In genomic region chr12:107390414-107390813, GRCh38 we compare ENCODE assay signal across 12 cellular contexts.
"Had no signal": no experiment of that assay in that cellular context is flagged by ENCODE, and none has a peak within 500 bp of the region (broad histone marks: within the 10 kb centered on the region; RNA-seq: fewer than 3 reads in every experiment).

No MANE protein-coding gene starts in this region.

- DNase-seq: activated B cell treated with CpG ODN at 0.5 μM for 24 hours; activated gamma-delta T cell treated with Interleukin-2 at 50 U/mL for 16 hours; activated T-cell treated with anti-CD3 and anti-CD28 coated beads, Interleukin-2, amount 50 U/mL, for 24 hours; dorsolateral prefrontal cortex; left colon; lower lobe of right lung; spleen had no signal

- H3K27me3 Mint-ChIP-seq: activated B cell treated with CpG ODN at 0.5 μM for 24 hours; activated T-cell treated with anti-CD3 and anti-CD28 coated beads, Interleukin-2, amount 50 U/mL, for 24 hours had no signal

- H3K4me3 Mint-ChIP-seq: activated B cell treated with CpG ODN at 0.5 μM for 24 hours; activated T-cell treated with anti-CD3 and anti-CD28 coated beads, Interleukin-2, amount 50 U/mL, for 24 hours; mesothelial cell of epicardium; neural progenitor cell had no signal

- H3K27ac ChIP-seq: cardiac muscle cell, dorsolateral prefrontal cortex, lower lobe of right lung, neural progenitor cell, spleen had no signal

- H3K27ac Mint-ChIP-seq: activated B cell treated with CpG ODN at 0.5 μM for 24 hours; activated T-cell treated with anti-CD3 and anti-CD28 coated beads, Interleukin-2, amount 50 U/mL, for 24 hours; mesothelial cell of epicardium; neural progenitor cell had no signal

- H3K4me1 ChIP-seq: lower lobe of right lung, neural progenitor cell had no signal

- H3K4me1 Mint-ChIP-seq: activated B cell treated with CpG ODN at 0.5 μM for 24 hours had no signal

- H3K4me3 ChIP-seq: cardiac muscle cell, dorsolateral prefrontal cortex, lower lobe of right lung, neural progenitor cell, spleen had no signal

- H3K27me3 ChIP-seq: cardiac muscle cell, neural progenitor cell, spleen had no signal

- H3K36me3 ChIP-seq: cardiac muscle cell, lower lobe of right lung, neural progenitor cell, spleen had no signal

- H3K9me3 ChIP-seq: lower lobe of right lung had no signal

- H3K9me3 Mint-ChIP-seq: activated B cell treated with CpG ODN at 0.5 μM for 24 hours; activated T-cell treated with anti-CD3 and anti-CD28 coated beads, Interleukin-2, amount 50 U/mL, for 24 hours had no signal

- ATAC-seq: left colon, lower lobe of right lung, sciatic nerve, SK-N-SH treated with all-trans-retinoic acid at 6 μM for 48 hours had no signal

- H3K36me3 Mint-ChIP-seq: mesothelial cell of epicardium, neural progenitor cell had no signal
